2 cellular contexts compared by ENCODE assay signal in the genomic region with DNA sequence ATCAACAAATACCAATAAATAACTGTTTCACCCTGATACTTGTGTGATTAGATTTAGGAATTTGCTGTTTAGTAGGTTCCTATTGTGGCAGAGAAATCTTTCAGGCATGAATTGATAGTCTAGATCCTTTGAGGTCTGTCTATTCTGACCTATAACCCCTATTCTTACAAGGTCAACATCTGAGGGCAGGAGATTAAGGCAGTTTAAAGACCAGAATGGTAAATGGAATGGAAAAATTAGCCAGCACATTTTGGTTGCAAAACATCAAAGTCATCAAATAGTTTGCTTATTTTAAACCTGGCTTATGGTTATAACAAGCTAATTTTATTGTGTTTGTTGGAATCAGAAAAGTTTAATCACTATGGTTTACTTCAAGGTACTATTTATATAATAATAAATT.
TF ChIP-seq lines count a peak whose summit lies in the region.

No MANE protein-coding gene starts in this region.

TF ChIP-seq in HCT116, 20 proteins besides CTCF, POLR2A, EP300 and RAD21:
- TF ChIP-seq REST (IDR thresholded peaks at IDR 0.05; ENCODE audit: low read depth) (no peak), ZBTB33 (IDR thresholded peaks at IDR 0.05; ENCODE audit: extremely low read depth, insufficient replicate concordance, low read length) (no peak), SRF (IDR thresholded peaks at IDR 0.05; ENCODE audit: low read depth) (no peak), EGR1 (IDR thresholded peaks at IDR 0.05; ENCODE audit: low read depth) (no peak), CBX3 (IDR thresholded peaks at IDR 0.05; ENCODE audit: low read depth) (no peak), SP1 (IDR thresholded peaks at IDR 0.05; ENCODE audit: low read depth) (no peak), YY1 (IDR thresholded peaks at IDR 0.05; ENCODE audit: extremely low read depth, insufficient replicate concordance, low read depth, low read length) (no peak), TCF7L2 (IDR thresholded peaks at IDR 0.05; ENCODE audit: borderline replicate concordance, extremely low read depth, insufficient read depth, insufficient read length) (no peak), EZH2phosphoT487 (IDR thresholded peaks at IDR 0.05; ENCODE audit: borderline replicate concordance) (no peak), EZH2 (IDR thresholded peaks at IDR 0.05) (no peak), POLR2AphosphoS5 (IDR thresholded peaks at IDR 0.05; ENCODE audit: low read depth, low read length) (no peak), ELF1 (IDR thresholded peaks at IDR 0.05; ENCODE audit: borderline replicate concordance, low read depth) (no peak), FOSL1 (IDR thresholded peaks at IDR 0.05; ENCODE audit: low read depth) (no peak), ZFX (IDR thresholded peaks at IDR 0.05) (no peak), MAX (IDR thresholded peaks at IDR 0.05) (no peak), CEBPB (IDR thresholded peaks at IDR 0.05; ENCODE audit: low read depth) (no peak), SIN3A (IDR thresholded peaks at IDR 0.05; ENCODE audit: low read depth) (no peak), ZNF274 (IDR thresholded peaks at IDR 0.05; ENCODE audit: low read depth, low read length) (no peak)
- TF ChIP-seq, protein P1, sequence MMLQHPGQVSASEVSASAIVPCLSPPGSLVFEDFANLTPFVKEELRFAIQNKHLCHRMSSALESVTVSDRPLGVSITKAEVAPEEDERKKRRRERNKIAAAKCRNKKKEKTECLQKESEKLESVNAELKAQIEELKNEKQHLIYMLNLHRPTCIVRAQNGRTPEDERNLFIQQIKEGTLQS (IDR thresholded peaks at IDR 0.05) = no peak

TF ChIP-seq in K562, 482 proteins besides CTCF, POLR2A, EP300 and RAD21 (continued from another document and continues in another):
- no peak for TF ChIP-seq HINFP (tag; conservative IDR thresholded peaks at IDR 0.05; ENCODE audit: low read depth)
- peak; percentile 85 for TF ChIP-seq NR2C1 (IDR thresholded peaks at IDR 0.05)
- peak; percentile 88 for TF ChIP-seq NR2C1 (tag; IDR thresholded peaks at IDR 0.05)
- TF ChIP-seq ZNF253 (CRISPR knock-in tag; conservative IDR thresholded peaks at IDR 0.05) = no peak
- no peak for TF ChIP-seq NFE2 (IDR thresholded peaks at IDR 0.05; ENCODE audit: low read depth)
- no peak for TF ChIP-seq ZNF408 (CRISPR knock-in tag; IDR thresholded peaks at IDR 0.05; ENCODE audit: low read depth)
- peak; percentile 86 for TF ChIP-seq CBFA2T3 (IDR thresholded peaks at IDR 0.05)
- no peak for TF ChIP-seq ZNF592 (IDR thresholded peaks at IDR 0.05)
- no peak for TF ChIP-seq CUX1 (CRISPR knock-in tag; IDR thresholded peaks at IDR 0.05)
- TF ChIP-seq SMARCC2 (IDR thresholded peaks at IDR 0.05; ENCODE audit: low read depth) = no peak
- no peak for TF ChIP-seq PYGO2 (tag; IDR thresholded peaks at IDR 0.05)
- 0 out of 2 replicates have a peak, but pooled peaks have one; percentile 52 for TF ChIP-seq DPF2 (IDR thresholded peaks at IDR 0.05)
- 0 out of 2 replicates have a peak, but pooled peaks have one; percentile 51 for TF ChIP-seq HES1 (IDR thresholded peaks at IDR 0.05; ENCODE audit: low read depth)
- peak; percentile 31 for TF ChIP-seq MEIS2 (IDR thresholded peaks at IDR 0.05; ENCODE audit: partially characterized antibody)
- peak in 1 of 2 experiments; percentile 80; a peak in 3 of 4 replicates for TF ChIP-seq RCOR1 (IDR thresholded peaks at IDR 0.05; ENCODE audit: borderline replicate concordance in 1 of 2, low read depth in 2 of 2, low read length in 2 of 2)
- TF ChIP-seq PCBP2 (IDR thresholded peaks at IDR 0.05; ENCODE audit: low read depth, low read length, poor library complexity, severe bottlenecking) = no peak
- TF ChIP-seq PML (IDR thresholded peaks at IDR 0.05; ENCODE audit: low read length) = peak; percentile 56
- TF ChIP-seq STAT5A (IDR thresholded peaks at IDR 0.05; ENCODE audit: borderline replicate concordance, low read length) = peak; percentile 26; the same call in 1 of the 2 replicates
- TF ChIP-seq ZKSCAN3 (CRISPR knock-in tag; IDR thresholded peaks at IDR 0.05) = no peak
- no peak for TF ChIP-seq NR2C2 (CRISPR knock-in tag; IDR thresholded peaks at IDR 0.05)
- TF ChIP-seq NR2C2 (tag; IDR thresholded peaks at IDR 0.05) = peak; percentile 68; the same call in 1 of the 2 replicates
- TF ChIP-seq HDAC1 (IDR thresholded peaks at IDR 0.05) = peak; percentile 53 to 79; a peak in 3 of 4 replicates
- TF ChIP-seq KDM1A (IDR thresholded peaks at IDR 0.05) = peak; percentile 94 to 95
- no peak for TF ChIP-seq L3MBTL2 (IDR thresholded peaks at IDR 0.05)
- no peak for TF ChIP-seq EHMT2 (IDR thresholded peaks at IDR 0.05)
- TF ChIP-seq GTF2E2 (tag; IDR thresholded peaks at IDR 0.05) = no peak
- TF ChIP-seq MCM3 (IDR thresholded peaks at IDR 0.05) = no peak
- no peak for TF ChIP-seq RAD51 (IDR thresholded peaks at IDR 0.05; ENCODE audit: borderline replicate concordance, low read depth)
- peak; percentile 56; the same call in 1 of the 2 replicates for TF ChIP-seq SOX6 (IDR thresholded peaks at IDR 0.05)
- no peak for TF ChIP-seq ZNF140 (CRISPR knock-in tag; IDR thresholded peaks at IDR 0.05)
- no peak for TF ChIP-seq TRIM24 (IDR thresholded peaks at IDR 0.05)
- TF ChIP-seq FOXP1 (CRISPR knock-in tag; IDR thresholded peaks at IDR 0.05) = no peak
- TF ChIP-seq MLX (CRISPR knock-in tag; conservative IDR thresholded peaks at IDR 0.05) = no peak
- peak; percentile 64 for TF ChIP-seq TAL1 (IDR thresholded peaks at IDR 0.05)
- peak; percentile 40; the same call in 1 of the 2 replicates for TF ChIP-seq FOXM1 (IDR thresholded peaks at IDR 0.05; ENCODE audit: low read depth)
- no peak for TF ChIP-seq FOXM1 (CRISPR knock-in tag; IDR thresholded peaks at IDR 0.05; ENCODE audit: low read depth)
- TF ChIP-seq CBFA2T2 (conservative IDR thresholded peaks at IDR 0.05) = peak; percentile 65
- no peak for TF ChIP-seq XRCC3 (IDR thresholded peaks at IDR 0.05)
- TF ChIP-seq RNF2 (IDR thresholded peaks at IDR 0.05) = no peak
- TF ChIP-seq THAP7 (CRISPR knock-in tag; IDR thresholded peaks at IDR 0.05) = no peak
- peak; percentile 64 for TF ChIP-seq ESRRA (IDR thresholded peaks at IDR 0.05; ENCODE audit: borderline replicate concordance, low read depth)
- no peak for TF ChIP-seq LARP7 (IDR thresholded peaks at IDR 0.05)
- TF ChIP-seq, protein P2, sequence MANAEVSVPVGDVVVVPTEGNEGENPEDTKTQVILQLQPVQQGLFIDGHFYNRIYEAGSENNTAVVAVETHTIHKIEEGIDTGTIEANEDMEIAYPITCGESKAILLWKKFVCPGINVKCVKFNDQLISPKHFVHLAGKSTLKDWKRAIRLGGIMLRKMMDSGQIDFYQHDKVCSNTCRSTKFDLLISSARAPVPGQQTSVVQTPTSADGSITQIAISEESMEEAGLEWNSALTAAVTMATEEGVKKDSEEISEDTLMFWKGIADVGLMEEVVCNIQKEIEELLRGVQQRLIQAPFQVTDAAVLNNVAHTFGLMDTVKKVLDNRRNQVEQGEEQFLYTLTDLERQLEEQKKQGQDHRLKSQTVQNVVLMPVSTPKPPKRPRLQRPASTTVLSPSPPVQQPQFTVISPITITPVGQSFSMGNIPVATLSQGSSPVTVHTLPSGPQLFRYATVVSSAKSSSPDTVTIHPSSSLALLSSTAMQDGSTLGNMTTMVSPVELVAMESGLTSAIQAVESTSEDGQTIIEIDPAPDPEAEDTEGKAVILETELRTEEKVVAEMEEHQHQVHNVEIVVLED (CRISPR knock-in tag; IDR thresholded peaks at IDR 0.05) = no peak
- TF ChIP-seq MEF2D (tag; conservative IDR thresholded peaks at IDR 0.05; ENCODE audit: low read depth) = no peak
- TF ChIP-seq SMAD2 (IDR thresholded peaks at IDR 0.05; ENCODE audit: low read depth, low read length) = no peak
